ENCODE assay signal across 13 cellular contexts in genomic region chr17:50498021-50498874, GRCh38. TPM values are rescaled to one million over a fixed set of nuclear protein-coding genes. Genes with fewer than 3 reads are reported as not detected.
DNase-seq lines count a peak whose midpoint lies in the region; ATAC-seq and TF ChIP-seq lines count a peak whose summit lies in the region.
"Had no signal": no experiment of that assay in that cellular context is flagged by ENCODE, and none has a peak within 500 bp of the region (broad histone marks: within the 10 kb centered on the region; RNA-seq: fewer than 3 reads in every experiment).

No MANE protein-coding gene starts in this region.

- no peaks in the 10 kb centered on the region for H3K27me3 ChIP-seq in WERI-Rb-1 (ENCODE audit: insufficient read depth, low read depth, severe bottlenecking)
- no peaks in the 10 kb centered on the region for H3K27me3 ChIP-seq in lower lobe of right lung (ENCODE audit: low read depth)

- H3K27ac ChIP-seq in WERI-Rb-1 (no peak overlapping the region), lower lobe of right lung (no peak overlapping the region)

- ATAC-seq in lower lobe of right lung: peak; percentile 76 to 91
- ATAC-seq in activated CD4-positive, CD25-positive, alpha-beta regulatory T cell treated with anti-CD3 and anti-CD28 coated beads, Interleukin-2, amount 50 U/mL, for 24 hours: no peak

- TF ChIP-seq CTCF in WERI-Rb-1 (IDR thresholded peaks at IDR 0.05; ENCODE audit: low read depth, low read length): no peak
- no peak for TF ChIP-seq CTCF in lower lobe of right lung (IDR thresholded peaks at IDR 0.05)

- DNase-seq in ELR (ENCODE audit: low read depth) (peak; percentile 19), WERI-Rb-1 (peak; percentile 54), lower lobe of right lung (no peak), NCI-H774 (lab: John Stamatoyannopoulos, UW) (no peak), RPMI8226 (no peak)
- DNase-seq: caudate nucleus; effector CD8-positive, alpha-beta T cell; foreskin fibroblast; GF-D8; NCI-H2081; NCI-H526 had no signal

- peaks cover 3% of the 10 kb centered on the region for H3K9me3 ChIP-seq in WERI-Rb-1 (ENCODE audit: severe bottlenecking)
- H3K9me3 ChIP-seq in lower lobe of right lung: no peaks in the 10 kb centered on the region

- H3K36me3 ChIP-seq in WERI-Rb-1: no peaks in the 10 kb centered on the region
- H3K36me3 ChIP-seq in lower lobe of right lung: no peaks in the 10 kb centered on the region

- no peaks in the 10 kb centered on the region for H3K4me1 ChIP-seq in lower lobe of right lung

- intact Hi-C loops in lower lobe of right lung (cut with DNase I): no loop called here

- H3K4me3 ChIP-seq in WERI-Rb-1 (ENCODE audit: low read depth, low read length) (no peak overlapping the region), lower lobe of right lung (no peak overlapping the region)

RNA-seq across cellular contexts. Expression of gene MYCBPAP, which starts 10.0 kb away (rescaled TPM):
- 3.8 TPM for total RNA-seq in lower lobe of right lung

RNA-seq across cellular contexts. Expression of gene RSAD1, which starts 19.6 kb away (rescaled TPM):
- total RNA-seq in lower lobe of right lung: 29.2 TPM

RNA-seq across cellular contexts. Expression of gene CHAD, which starts 29.6 kb away (rescaled TPM):
- not detected for total RNA-seq in lower lobe of right lung
- total RNA-seq: activated T-helper 1 cell treated with anti-CD3 and anti-CD28 coated beads, Interleukin-12 subunit alpha, Interleukin-12 subunit beta, Interleukin-2, Interleukin-4 antibody, amounts not matched to agents 30 ng/mL and 10 ng/mL and 1 ng/mL, durations not matched to agents 14 hours and 24 hours and 36 hours had no signal

RNA-seq across cellular contexts. Expression of gene EPN3, which starts 34.3 kb away (rescaled TPM):
- total RNA-seq in lower lobe of right lung: 1.5 TPM
- total RNA-seq: activated T-helper 1 cell treated with anti-CD3 and anti-CD28 coated beads, Interleukin-12 subunit alpha, Interleukin-12 subunit beta, Interleukin-2, Interleukin-4 antibody, amounts not matched to agents 30 ng/mL and 10 ng/mL and 1 ng/mL, durations not matched to agents 14 hours and 24 hours and 36 hours had no signal

RNA-seq across cellular contexts. Expression of gene SPATA20, which starts 48.7 kb away (rescaled TPM):
- total RNA-seq in lower lobe of right lung: 29.7 TPM

Comparison
In these comparisons a context has a peak if more than half of its experiments do, and no peak if none do; other contexts are left out.
1. DNase-seq: peak in ELR (single experiment) and WERI-Rb-1 (single experiment); none in lower lobe of right lung (single experiment), NCI-H774 (single experiment) and RPMI8226 (single experiment).
2. ATAC-seq: peak in lower lobe of right lung (2 of 2); none in activated CD4-positive, CD25-positive, alpha-beta regulatory T cell treated with anti-CD3 and anti-CD28 coated beads, Interleukin-2, amount 50 U/mL, for 24 hours (0 of 2).